ENCODE assay signal across 20 cellular contexts in genomic region chr11:102615894-102616432, GRCh38. TPM values are rescaled to one million over a fixed set of nuclear protein-coding genes. Genes with fewer than 3 reads are reported as not detected.
DNase-seq lines count a peak whose midpoint lies in the region; ATAC-seq, FAIRE-seq and TF ChIP-seq lines count a peak whose summit lies in the region.
"Had no signal": no experiment of that assay in that cellular context is flagged by ENCODE, and none has a peak within 500 bp of the region (broad histone marks: within the 10 kb centered on the region; RNA-seq: fewer than 3 reads in every experiment).

No MANE protein-coding gene starts in this region.

- H3K56ac ChIP-seq in IMR-90 (ENCODE audit: extremely low read depth, insufficient read depth, low read length) (no peak overlapping the region), H1 (replicated peaks; ENCODE audit: insufficient read length, low read depth, low read length) (no peak overlapping the region)

- no peak overlapping the region for H2BK15ac ChIP-seq in IMR-90 (ENCODE audit: low read depth, low read length)
- H2BK15ac ChIP-seq in H1 (ENCODE audit: low read length) = no peak overlapping the region

- H2AK5ac ChIP-seq in IMR-90 (ENCODE audit: low read depth, low read length) (no peak overlapping the region; the same call in 1 of the 2 replicates), H1 (ENCODE audit: low read depth, low read length) (no peak overlapping the region)

- WGBS in IMR-90 (ENCODE audit: extremely low coverage in 2 of 2, insufficient read length in 1 of 2), 2 experiments = no CpG with 5 or more reads among the region's 3 CpGs
- WGBS in H1 (ENCODE audit: extremely low coverage in 1 of 2, insufficient coverage in 1 of 2, insufficient read length in 1 of 2, insufficient replicate concordance in 2 of 2, low coverage in 1 of 2, low lambda C conversion rate in 2 of 2, missing lambda C conversion rate in 1 of 2), 2 experiments = 90% methylated on average over 3 of the region's 3 CpGs; no CpG with 5 or more reads in 1 of the 2 experiments
- WGBS in lower leg skin, 2 donors = 76 to 88% methylated on average over 2 to 3 of the region's 3 CpGs

- H3K18ac ChIP-seq in IMR-90 (ENCODE audit: low read depth, low read length) (no peak overlapping the region), H1 (ENCODE audit: extremely low read depth, low read length) (peak overlapping the region; percentile 12; the same call in 1 of the 2 replicates)

- peak overlapping the region; percentile 55 for H2AFZ ChIP-seq in IMR-90 (replicated peaks; ENCODE audit: low read length, poor library complexity)
- H2AFZ ChIP-seq in H1 (ENCODE audit: low read length) = no peak overlapping the region

- H3K79me1 ChIP-seq in IMR-90 (ENCODE audit: low read depth in 1 of 2, low read length in 2 of 2) (no peaks in the 10 kb centered on the region), H1 (ENCODE audit: low read depth, low read length) (no peaks in the 10 kb centered on the region)

- H3K36me3 ChIP-seq in IMR-90 (ENCODE audit: control insufficient read depth, insufficient read depth, low read length) = no peaks in the 10 kb centered on the region
- H3K36me3 ChIP-seq in H1 (ENCODE audit: control insufficient read depth in 2 of 4, insufficient read depth in 4 of 4, low read length in 3 of 4) = no peaks in the 10 kb centered on the region
- no peaks in the 10 kb centered on the region for H3K36me3 ChIP-seq in vagina
- H3K36me3 ChIP-seq in effector memory CD4-positive, alpha-beta T cell (ENCODE audit: control insufficient read depth, insufficient read depth, low read length) = no peaks in the 10 kb centered on the region

- H3K23ac ChIP-seq in IMR-90 (ENCODE audit: low read depth, low read length) = peak overlapping the region; percentile 51
- no peak overlapping the region for H3K23ac ChIP-seq in H1 (ENCODE audit: insufficient read length)

- H3K27me3 ChIP-seq in IMR-90 (ENCODE audit: control insufficient read depth, insufficient read depth, low read length) = no peaks in the 10 kb centered on the region
- H3K27me3 ChIP-seq in H1 (replicated peaks in 1 of 4; ENCODE audit: control insufficient read depth in 3 of 4, extremely low read depth in 1 of 4, insufficient read depth in 3 of 4, low read length in 3 of 4) = no peaks in the 10 kb centered on the region
- H3K27me3 ChIP-seq in vagina = no peaks in the 10 kb centered on the region
- H3K27me3 ChIP-seq in effector memory CD4-positive, alpha-beta T cell (replicated peaks; ENCODE audit: control insufficient read depth, insufficient read depth, low read length, poor library complexity, severe bottlenecking) = no peaks in the 10 kb centered on the region

- H2BK20ac ChIP-seq in IMR-90 (ENCODE audit: low read depth, low read length) = 0 out of 2 replicates have a peak overlapping the region, but pooled peaks have one; percentile 28
- H2BK20ac ChIP-seq in H1 (ENCODE audit: low read length) = 0 out of 2 replicates have a peak overlapping the region, but pooled peaks have one; percentile 1

- TF ChIP-seq EP300 in H1 (IDR thresholded peaks at IDR 0.05; ENCODE audit: borderline replicate concordance in 1 of 2, low read depth in 2 of 2, low read length in 2 of 2) = no peak

- BruUV-seq in IMR-90 (replicated peaks; lab: Mats Ljungman, UMichigan) = no TSS peak

- H3K36me3 Mint-ChIP-seq in activated CD4-positive, alpha-beta T cell treated with anti-CD3 and anti-CD28 coated beads, Interleukin-2, amount 10 ng/mL, durations not matched to agents 7 days and 5 days (ENCODE audit: low read depth) = no peaks in the 10 kb centered on the region
- H3K36me3 Mint-ChIP-seq in type B pancreatic cell = no peaks in the 10 kb centered on the region
- H3K36me3 Mint-ChIP-seq: IgD-negative memory B cell had no signal

- no peaks in the 10 kb centered on the region for H3K23me2 ChIP-seq in H1 (ENCODE audit: low read depth, low read length)

- H4K5ac ChIP-seq in IMR-90 (ENCODE audit: low read depth, low read length) (no peak overlapping the region), H1 (ENCODE audit: insufficient read length, low read depth, low read length) (no peak overlapping the region)

- H3K27ac ChIP-seq in IMR-90 (ENCODE audit: insufficient read depth, low read length) (no peak overlapping the region), H1 (ENCODE audit: low read depth, low read length) (no peak overlapping the region), vagina (no peak overlapping the region)
- H3K27ac ChIP-seq in effector memory CD4-positive, alpha-beta T cell (ENCODE audit: insufficient read depth, low read length, poor library complexity, severe bottlenecking) = no peak overlapping the region

- no peak for DNase-seq in activated CD4-positive, alpha-beta T cell treated with anti-CD3 and anti-CD28 coated beads, Interleukin-2, amount 10 ng/mL, durations not matched to agents 7 days and 5 days
- no peak for DNase-seq in activated CD4-positive, alpha-beta T cell treated with anti-CD3 and anti-CD28 coated beads for 48 hours
- no peak for DNase-seq in IMR-90
- DNase-seq in H1 (ENCODE audit: low read depth in 1 of 2, low spot score in 2 of 2) = no peak
- DNase-seq in type B pancreatic cell (ENCODE audit: extremely low spot score, unreplicated experiment) = no peak
- DNase-seq in vagina (ENCODE audit: extremely low spot score in 2 of 2) = no peak
- DNase-seq in effector memory CD4-positive, alpha-beta T cell = no peak
- no peak for DNase-seq in lower leg skin (ENCODE audit: low spot score in 2 of 2)
- DNase-seq: C1 segment of cervical spinal cord, NCI-H187 treated with DMSO at 0.1 percent for 48 hours, NCI-H345, OCI-M1, RPMI8226, SIG-M5 had no signal

- dilution Hi-C loops in IMR-90 (cut with HindIII; ENCODE audit: low sequenced_read_pairs, unreplicated experiment) = no loop called here

- TF ChIP-seq RAD21 in IMR-90 (IDR thresholded peaks at IDR 0.05; ENCODE audit: low read length) (no peak), H1 (IDR thresholded peaks at IDR 0.05 in 1 of 2, conservative IDR thresholded peaks at IDR 0.05 in 1 of 2; ENCODE audit: low read depth in 2 of 2, low read length in 2 of 2) (no peak)

- H4K91ac ChIP-seq in IMR-90 (ENCODE audit: insufficient read depth, low read depth, low read length) (no peak overlapping the region), H1 (replicated peaks; ENCODE audit: insufficient read length, low read length) (peak overlapping the region; percentile 34)

- H2BK12ac ChIP-seq in H1 (ENCODE audit: low read depth, low read length) = no peak overlapping the region; the same call in 1 of the 2 replicates

- no peak overlapping the region for H3K4me3 Mint-ChIP-seq in activated CD4-positive, alpha-beta T cell treated with anti-CD3 and anti-CD28 coated beads, Interleukin-2, amount 10 ng/mL, durations not matched to agents 7 days and 5 days
- no peak overlapping the region for H3K4me3 Mint-ChIP-seq in type B pancreatic cell
- H3K4me3 Mint-ChIP-seq: IgD-negative memory B cell had no signal

- H3K14ac ChIP-seq in IMR-90 (replicated peaks; ENCODE audit: low read depth, low read length) (no peak overlapping the region), H1 (ENCODE audit: insufficient read length) (no peak overlapping the region)

- H2BK5ac ChIP-seq in IMR-90 (ENCODE audit: low read depth, low read length, poor library complexity, severe bottlenecking) (no peak overlapping the region), H1 (ENCODE audit: low read depth, low read length) (no peak overlapping the region)

- H4K8ac ChIP-seq in IMR-90 (ENCODE audit: low read depth in 2 of 2, low read length in 2 of 2) (no peak overlapping the region), H1 (ENCODE audit: extremely low read depth, insufficient read depth, low read length) (no peak overlapping the region)

- H4K20me1 ChIP-seq in IMR-90 (ENCODE audit: insufficient read depth, low read length) (no peaks in the 10 kb centered on the region), H1 (replicated peaks in 1 of 2; ENCODE audit: control insufficient read depth in 1 of 2, insufficient read depth in 2 of 2, low read length in 2 of 2) (no peaks in the 10 kb centered on the region)

- peaks cover 12% of the 10 kb centered on the region; the same call in 1 of the 2 replicates for H3K9me1 ChIP-seq in IMR-90 (ENCODE audit: insufficient read depth, low read length)

- TF ChIP-seq POLR2A in IMR-90 (IDR thresholded peaks at IDR 0.05; ENCODE audit: low read depth, low read length) = no peak
- TF ChIP-seq POLR2A in H1 (IDR thresholded peaks at IDR 0.05; ENCODE audit: control extremely low read depth in 1 of 2, low read depth in 2 of 2, low read length in 2 of 2) = no peak
- no peak for TF ChIP-seq POLR2A in vagina (IDR thresholded peaks at IDR 0.05)
- no peak for TF ChIP-seq POLR2A in lower leg skin (IDR thresholded peaks at IDR 0.05)

- H3K4ac ChIP-seq in IMR-90 (ENCODE audit: low read depth, low read length) (no peak overlapping the region), H1 (replicated peaks; ENCODE audit: insufficient read length, low read depth, low read length) (no peak overlapping the region)

- no peaks in the 10 kb centered on the region for H3K79me2 ChIP-seq in H1 (ENCODE audit: control insufficient read depth in 1 of 2, insufficient read depth in 2 of 2, low read length in 2 of 2)

- intact Hi-C loops in IMR-90 (cut with micrococcal nuclease) = no loop called here
- intact Hi-C loops in vagina (cut with DNase I) = no loop called here
- intact Hi-C loops in lower leg skin (cut with DNase I; ENCODE audit: low total_unique reads) = no loop called here

- H2BK120ac ChIP-seq in IMR-90 (ENCODE audit: low read depth, low read length) (no peak overlapping the region), H1 (replicated peaks; ENCODE audit: low read depth, low read length) (no peak overlapping the region)

- CTCF ChIA-PET in activated CD4-positive, alpha-beta T cell treated with anti-CD3 and anti-CD28 coated beads, Interleukin-2, amount 10 ng/mL, durations not matched to agents 7 days and 5 days (lab: Charles Lee) = interaction anchor here (1.8 kb wide), 1 partner anchor 12 kb away, joined by 4 read pairs; no protein-coding TSS in a partner anchor
- CTCF ChIA-PET in IMR-90 (lab: Yijun Ruan, JAX) (no interaction called here), H1 (lab: Charles Lee; ENCODE audit: partially characterized antibody) (interaction anchor here (0.9 to 6.2 kb wide), 10 partner anchors 9 to 252 kb away, joined by 3 to 54 read pairs (median 4); partner anchors contain the start of gene MMP20)

- no peaks in the 10 kb centered on the region; the same call in 1 of the 2 replicates for H3K4me1 ChIP-seq in IMR-90 (ENCODE audit: control insufficient read depth, insufficient read depth, low read length)
- peaks cover 4 to 18% (median 10%) of the 10 kb centered on the region in 4 experiments for H3K4me1 ChIP-seq in H1 (replicated peaks in 1 of 4; ENCODE audit: control insufficient read depth in 3 of 4, insufficient read depth in 4 of 4, low read length in 3 of 4)
- H3K4me1 ChIP-seq in vagina = no peaks in the 10 kb centered on the region
- no peaks in the 10 kb centered on the region for H3K4me1 ChIP-seq in effector memory CD4-positive, alpha-beta T cell (ENCODE audit: control insufficient read depth, insufficient read depth, low read length, poor library complexity, severe bottlenecking)

- peak overlapping the region; percentile 63 for H2AK9ac ChIP-seq in IMR-90 (replicated peaks; ENCODE audit: low read depth, low read length, poor library complexity)

- H3K27me3 Mint-ChIP-seq in activated CD4-positive, alpha-beta T cell treated with anti-CD3 and anti-CD28 coated beads, Interleukin-2, amount 10 ng/mL, durations not matched to agents 7 days and 5 days = no peaks in the 10 kb centered on the region
- no peaks in the 10 kb centered on the region for H3K27me3 Mint-ChIP-seq in type B pancreatic cell

- no peak for ATAC-seq in IMR-90 (ENCODE audit: low read depth)

- H3K9me3 ChIP-seq in IMR-90 (ENCODE audit: control insufficient read depth, insufficient read depth, low read length) = no peaks in the 10 kb centered on the region
- H3K9me3 ChIP-seq in H1 (ENCODE audit: insufficient read depth in 2 of 2, low read depth in 1 of 2, low read length in 1 of 2) = no peaks in the 10 kb centered on the region
- H3K9me3 ChIP-seq in vagina = no peaks in the 10 kb centered on the region
- no peaks in the 10 kb centered on the region for H3K9me3 ChIP-seq in effector memory CD4-positive, alpha-beta T cell (ENCODE audit: control insufficient read depth, low read length)

- POLR2A ChIA-PET in activated CD4-positive, alpha-beta T cell treated with anti-CD3 and anti-CD28 coated beads, Interleukin-2, amount 10 ng/mL, durations not matched to agents 7 days and 5 days (lab: Charles Lee) = no interaction called here
- POLR2A ChIA-PET in IMR-90 (lab: Charles Lee; ENCODE audit: unreplicated experiment) = no interaction called here
- POLR2A ChIA-PET in H1 (lab: Charles Lee; ENCODE audit: partially characterized antibody) = no interaction called here

- no peak overlapping the region for H3K4me2 ChIP-seq in IMR-90 (ENCODE audit: low read depth, low read length)
- H3K4me2 ChIP-seq in H1 (ENCODE audit: insufficient read depth in 1 of 2, low read depth in 2 of 2, low read length in 2 of 2) = no peak overlapping the region

- H3K9ac ChIP-seq in IMR-90 (ENCODE audit: low read depth, low read length) (no peak overlapping the region), H1 (replicated peaks in 1 of 4; ENCODE audit: extremely low read depth in 1 of 4, low read depth in 3 of 4, low read length in 3 of 4) (no peak overlapping the region)

- H3K27ac Mint-ChIP-seq in activated CD4-positive, alpha-beta T cell treated with anti-CD3 and anti-CD28 coated beads, Interleukin-2, amount 10 ng/mL, durations not matched to agents 7 days and 5 days = peak overlapping the region; percentile 32
- H3K27ac Mint-ChIP-seq in type B pancreatic cell = peak overlapping the region; percentile 8
- H3K27ac Mint-ChIP-seq: IgD-negative memory B cell had no signal

- no peak overlapping the region for H3K4me3 ChIP-seq in IMR-90 (ENCODE audit: insufficient read depth, low read depth, low read length)
- no peak overlapping the region for H3K4me3 ChIP-seq in H1 (ENCODE audit: extremely low read depth in 1 of 4, insufficient read depth in 2 of 4, low read depth in 3 of 4, low read length in 4 of 4)
- no peak overlapping the region for H3K4me3 ChIP-seq in vagina
- H3K4me3 ChIP-seq in effector memory CD4-positive, alpha-beta T cell (ENCODE audit: insufficient read depth, low read depth, low read length, poor library complexity, severe bottlenecking) = no peak overlapping the region
- H3K4me3 ChIP-seq in lower leg skin (ENCODE audit: low read depth, poor library complexity, severe bottlenecking) = no peak overlapping the region

- peaks cover 10% of the 10 kb centered on the region for H3K4me1 Mint-ChIP-seq in activated CD4-positive, alpha-beta T cell treated with anti-CD3 and anti-CD28 coated beads, Interleukin-2, amount 10 ng/mL, durations not matched to agents 7 days and 5 days
- peaks cover 24% of the 10 kb centered on the region for H3K4me1 Mint-ChIP-seq in type B pancreatic cell (ENCODE audit: unreplicated experiment)

- no peaks in the 10 kb centered on the region for H3K9me3 Mint-ChIP-seq in activated CD4-positive, alpha-beta T cell treated with anti-CD3 and anti-CD28 coated beads, Interleukin-2, amount 10 ng/mL, durations not matched to agents 7 days and 5 days
- H3K9me3 Mint-ChIP-seq in type B pancreatic cell = no peaks in the 10 kb centered on the region
- H3K9me3 Mint-ChIP-seq: IgD-negative memory B cell had no signal

- no peak for FAIRE-seq in H1 (lab: Jason Lieb, UNC)
- FAIRE-seq: GM19239 had no signal

- in situ Hi-C loops in IMR-90 (cut with MboI; ENCODE audit: low sequenced_read_pairs) = no loop called here

- TF ChIP-seq CTCF in IMR-90 (conservative IDR thresholded peaks at IDR 0.05; ENCODE audit: low read depth, low read length) (no peak), H1 (IDR thresholded peaks at IDR 0.05; ENCODE audit: control extremely low read depth in 1 of 3, insufficient read depth in 1 of 3, low read depth in 1 of 3, low read length in 3 of 3) (no peak), type B pancreatic cell (conservative IDR thresholded peaks at IDR 0.05) (no peak), vagina (IDR thresholded peaks at IDR 0.05) (no peak), lower leg skin (IDR thresholded peaks at IDR 0.05) (no peak)

RNA-seq across cellular contexts. Expression of gene MMP20, which starts 9.2 kb away (rescaled TPM):
- total RNA-seq in activated CD4-positive, alpha-beta T cell treated with anti-CD3 and anti-CD28 coated beads, Interleukin-2, amount 10 ng/mL, durations not matched to agents 7 days and 5 days = not detected
- not detected in 2 replicates for total RNA-seq in IMR-90 (2012; rRNA removed)
- polyA plus RNA-seq in IMR-90 (2012; rRNA removed) = not detected in 2 replicates
- not detected in 2 replicates for polyA plus RNA-seq in IMR-90 (2012; cell fraction: cytosol; rRNA removed)
- polyA plus RNA-seq in IMR-90 (2012; cell fraction: nucleus; rRNA removed; ENCODE audit: low replicate concordance) = not detected in 2 replicates
- total RNA-seq in H1 (2021; fragmentation: NEBNext Ultra II Directional; extraction: Animal tissue kit (Norgen Biotek cat#: 25700)) = not detected in 2 replicates
- not detected in 2 replicates for polyA plus RNA-seq in H1 (2011; rRNA removed)
- not detected for polyA plus RNA-seq in H1 (2011; cell fraction: cytosol; rRNA removed)
- not detected for polyA plus RNA-seq in H1 (2011; cell fraction: nucleus; rRNA removed)
- not detected in 4 replicates for polyA plus RNA-seq in H1 (2012, experiment 1 of 2)
- polyA plus RNA-seq in H1 (2012, experiment 2 of 2) = not detected
- not detected for polyA plus RNA-seq in H1 (2013, experiment 1 of 2)
- polyA plus RNA-seq in H1 (2013, experiment 2 of 2) = not detected
- not detected in 2 replicates for polyA minus RNA-seq in H1 (2011; rRNA and poly(A)+ RNA removed)
- polyA minus RNA-seq in H1 (2011; cell fraction: cytosol; rRNA and poly(A)+ RNA removed) = not detected
- not detected for polyA minus RNA-seq in H1 (2011; cell fraction: nucleus; rRNA and poly(A)+ RNA removed)
- not detected in 2 replicates for total RNA-seq in type B pancreatic cell (ENCODE audit: low replicate concordance)
- total RNA-seq in vagina = not detected
- total RNA-seq in lower leg skin = not detected
- total RNA-seq: Daoy, H4, HT-29, LHCN-M2 had no signal
- polyA plus RNA-seq: IgD-negative memory B cell had no signal
